In the genomic region with DNA sequence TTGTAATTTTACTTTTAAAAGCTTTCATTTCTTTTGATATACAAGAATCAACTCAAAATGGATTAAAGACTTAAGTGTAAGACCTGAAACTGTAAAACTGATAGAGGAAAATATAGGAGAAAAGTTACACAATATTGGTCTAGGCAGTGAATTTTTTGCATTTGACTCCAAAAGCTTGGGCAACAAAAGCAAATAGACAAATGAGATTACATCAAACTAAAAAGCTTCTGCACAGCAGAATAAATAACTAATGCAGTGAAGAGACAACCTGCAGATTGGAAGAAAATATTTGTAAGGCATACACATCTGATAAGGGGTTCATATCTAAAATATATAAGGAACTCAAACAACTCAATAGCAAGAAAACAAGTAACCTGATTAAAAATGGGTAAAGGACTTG, we compare ENCODE assay signal across 37 cellular contexts. TPM values are rescaled to one million over a fixed set of nuclear protein-coding genes. Genes with fewer than 3 reads are reported as not detected.
"Had no signal": no experiment of that assay in that cellular context is flagged by ENCODE, and none has a peak within 500 bp of the region (broad histone marks: within the 10 kb centered on the region; RNA-seq: fewer than 3 reads in every experiment).

No MANE protein-coding gene starts in this region.

- FAIRE-seq: colon had no signal

- H3K36me3 ChIP-seq: adrenal gland, esophagus muscularis mucosa, gastrocnemius medialis, heart right ventricle had no signal

- H3K4me1 ChIP-seq: adrenal gland, body of pancreas, foreskin keratinocyte had no signal

- H3K9me3 Mint-ChIP-seq: activated CD4-positive, alpha-beta memory T cell treated with anti-CD3 and anti-CD28 coated beads for 36 hours; activated CD4-positive, alpha-beta T cell treated with anti-CD3 and anti-CD28 coated beads, Interleukin-2, amount 10 ng/mL, durations not matched to agents 24 days and 14 days; activated naive CD4-positive, alpha-beta T cell treated with anti-CD3 and anti-CD28 coated beads for 36 hours; activated naive CD4-positive, alpha-beta T cell treated with anti-CD3 and anti-CD28 coated beads, Interleukin-2, amount 50 U/mL, for 24 hours; activated naive CD8-positive, alpha-beta T cell treated with anti-CD3 and anti-CD28 coated beads for 36 hours; activated naive CD8-positive, alpha-beta T cell treated with anti-CD3 and anti-CD28 coated beads, Interleukin-2, amount 50 U/mL, for 24 hours; activated T-helper 1 cell treated with anti-CD3 and anti-CD28 coated beads, Interleukin-12 subunit alpha, Interleukin-12 subunit beta, Interleukin-2, Interleukin-4 antibody, amounts not matched to agents 30 ng/mL and 10 ng/mL and 1 ng/mL, durations not matched to agents 14 hours and 24 hours and 36 hours; activated T-helper 2 cell treated with anti-CD3 and anti-CD28 coated beads, Interferon-gamma antibody, Interleukin-2, Interleukin-4, amounts not matched to agents 10 μg/mL and 5 μg/mL and 100 μg/mL, durations not matched to agents 14 hours and 24 hours and 36 hours; effector memory CD8-positive, alpha-beta T cell; T-helper 2 cell treated with Interferon-gamma antibody and Interleukin-4, amounts not matched to agents 5 μg/mL and 100 μg/mL, for 36 hours had no signal

- DNase-seq: activated CD4-positive, alpha-beta memory T cell treated with anti-CD3 and anti-CD28 coated beads for 36 hours; activated CD4-positive, alpha-beta T cell treated with anti-CD3 and anti-CD28 coated beads for 36 hours; activated CD4-positive, alpha-beta T cell treated with anti-CD3 and anti-CD28 coated beads, Interleukin-2, amount 10 ng/mL, durations not matched to agents 24 days and 14 days; activated CD4-positive, CD25-positive, alpha-beta regulatory T cell; activated CD4-positive, CD25-positive, alpha-beta regulatory T cell treated with anti-CD3 and anti-CD28 coated beads, Interleukin-2, amount 50 U/mL, for 72 hours; activated CD8-positive, alpha-beta memory T cell treated with anti-CD3 and anti-CD28 coated beads, Interleukin-2, amount 10 ng/mL, durations not matched to agents 7 days and 5 days; activated CD8-positive, alpha-beta memory T cell treated with anti-CD3 and anti-CD28 coated beads, Interleukin-2, amount 50 U/mL, for 4 hours; activated CD8-positive, alpha-beta T cell treated with anti-CD3 and anti-CD28 coated beads, Interleukin-2, amount 10 ng/mL, durations not matched to agents 7 days and 5 days; activated effector memory CD4-positive, alpha-beta T cell treated with anti-CD3 and anti-CD28 coated beads, Interleukin-2, amount 50 U/mL, for 16 hours; activated naive CD4-positive, alpha-beta T cell treated with anti-CD3 and anti-CD28 coated beads for 36 hours; activated naive CD8-positive, alpha-beta T cell treated with anti-CD3 and anti-CD28 coated beads for 36 hours; activated naive CD8-positive, alpha-beta T cell treated with anti-CD3 and anti-CD28 coated beads, Interleukin-2, amount 50 U/mL, for 24 hours; activated T-cell treated with anti-CD3 and anti-CD28 coated beads, Interleukin-2, amount 50 U/mL, for 1 hour; activated T-cell treated with anti-CD3 and anti-CD28 coated beads, Interleukin-2, amount 50 U/mL, for 48 hours; adrenal gland; amygdala; aorta; body of pancreas; caudate nucleus; cortex of kidney; dermis blood vessel endothelial cell; effector CD4-positive, alpha-beta T cell; effector memory CD8-positive, alpha-beta T cell; erythroblast; foreskin keratinocyte; gastrocnemius medialis; heart right ventricle; T-helper 17 cell; T1000 had no signal

- ATAC-seq: activated CD4-positive, alpha-beta T cell treated with anti-CD3 and anti-CD28 coated beads for 36 hours; activated CD8-positive, alpha-beta memory T cell treated with anti-CD3 and anti-CD28 coated beads, Interleukin-2, amount 10 ng/mL, durations not matched to agents 7 days and 5 days; activated CD8-positive, alpha-beta T cell treated with anti-CD3 and anti-CD28 coated beads, Interleukin-2, amount 10 ng/mL, durations not matched to agents 7 days and 5 days; activated naive CD8-positive, alpha-beta T cell treated with anti-CD3 and anti-CD28 coated beads, Interleukin-2, amount 50 U/mL, for 24 hours; body of pancreas; effector memory CD8-positive, alpha-beta T cell; foreskin keratinocyte; gastrocnemius medialis; heart right ventricle; T-helper 17 cell had no signal

- H3K9me3 ChIP-seq: adrenal gland, body of pancreas, esophagus muscularis mucosa, gastrocnemius medialis, heart right ventricle had no signal

- H3K27ac ChIP-seq: adrenal gland, body of pancreas, esophagus muscularis mucosa, foreskin keratinocyte, gastrocnemius medialis, heart right ventricle had no signal

- H3K4me1 Mint-ChIP-seq: activated CD4-positive, alpha-beta T cell treated with anti-CD3 and anti-CD28 coated beads for 36 hours; activated CD4-positive, alpha-beta T cell treated with anti-CD3 and anti-CD28 coated beads, Interleukin-2, amount 10 ng/mL, durations not matched to agents 24 days and 14 days; activated CD8-positive, alpha-beta memory T cell treated with anti-CD3 and anti-CD28 coated beads, Interleukin-2, amount 10 ng/mL, durations not matched to agents 7 days and 5 days; activated naive CD4-positive, alpha-beta T cell treated with anti-CD3 and anti-CD28 coated beads, Interleukin-2, amount 50 U/mL, for 24 hours; activated naive CD8-positive, alpha-beta T cell treated with anti-CD3 and anti-CD28 coated beads, Interleukin-2, amount 50 U/mL, for 24 hours; T-helper 17 cell had no signal

- H3K4me3 ChIP-seq: adrenal gland, body of pancreas, esophagus muscularis mucosa, gastrocnemius medialis, heart right ventricle had no signal

- H3K27me3 Mint-ChIP-seq: activated naive CD8-positive, alpha-beta T cell treated with anti-CD3 and anti-CD28 coated beads for 36 hours had no signal

- H3K27me3 ChIP-seq: adrenal gland, body of pancreas, esophagus muscularis mucosa, gastrocnemius medialis had no signal

- H3K27ac Mint-ChIP-seq: activated CD4-positive, alpha-beta memory T cell treated with anti-CD3 and anti-CD28 coated beads for 36 hours; activated CD4-positive, alpha-beta T cell treated with anti-CD3 and anti-CD28 coated beads for 36 hours; activated CD4-positive, alpha-beta T cell treated with anti-CD3 and anti-CD28 coated beads, Interleukin-2, amount 10 ng/mL, durations not matched to agents 24 days and 14 days; activated CD8-positive, alpha-beta memory T cell treated with anti-CD3 and anti-CD28 coated beads, Interleukin-2, amount 10 ng/mL, durations not matched to agents 7 days and 5 days; activated CD8-positive, alpha-beta T cell treated with anti-CD3 and anti-CD28 coated beads, Interleukin-2, amount 10 ng/mL, durations not matched to agents 7 days and 5 days; activated naive CD4-positive, alpha-beta T cell treated with anti-CD3 and anti-CD28 coated beads for 36 hours; activated naive CD4-positive, alpha-beta T cell treated with anti-CD3 and anti-CD28 coated beads, Interleukin-2, amount 50 U/mL, for 24 hours; activated naive CD8-positive, alpha-beta T cell treated with anti-CD3 and anti-CD28 coated beads for 36 hours; activated naive CD8-positive, alpha-beta T cell treated with anti-CD3 and anti-CD28 coated beads, Interleukin-2, amount 50 U/mL, for 24 hours; activated T-helper 1 cell treated with anti-CD3 and anti-CD28 coated beads, Interleukin-12 subunit alpha, Interleukin-12 subunit beta, Interleukin-2, Interleukin-4 antibody, amounts not matched to agents 30 ng/mL and 10 ng/mL and 1 ng/mL, durations not matched to agents 14 hours and 24 hours and 36 hours; activated T-helper 2 cell treated with anti-CD3 and anti-CD28 coated beads, Interferon-gamma antibody, Interleukin-2, Interleukin-4, amounts not matched to agents 10 μg/mL and 5 μg/mL and 100 μg/mL, durations not matched to agents 14 hours and 24 hours and 36 hours; effector memory CD8-positive, alpha-beta T cell; T-helper 17 cell; T-helper 2 cell treated with Interferon-gamma antibody and Interleukin-4, amounts not matched to agents 5 μg/mL and 100 μg/mL, for 36 hours had no signal

- H3K36me3 Mint-ChIP-seq: activated CD4-positive, alpha-beta memory T cell treated with anti-CD3 and anti-CD28 coated beads for 36 hours; activated CD8-positive, alpha-beta memory T cell treated with anti-CD3 and anti-CD28 coated beads, Interleukin-2, amount 10 ng/mL, durations not matched to agents 7 days and 5 days; activated naive CD8-positive, alpha-beta T cell treated with anti-CD3 and anti-CD28 coated beads for 36 hours had no signal

- H3K4me3 Mint-ChIP-seq: activated CD4-positive, alpha-beta memory T cell treated with anti-CD3 and anti-CD28 coated beads for 36 hours; activated CD4-positive, alpha-beta T cell treated with anti-CD3 and anti-CD28 coated beads for 36 hours; activated CD4-positive, alpha-beta T cell treated with anti-CD3 and anti-CD28 coated beads, Interleukin-2, amount 10 ng/mL, durations not matched to agents 24 days and 14 days; activated CD8-positive, alpha-beta memory T cell treated with anti-CD3 and anti-CD28 coated beads, Interleukin-2, amount 10 ng/mL, durations not matched to agents 7 days and 5 days; activated CD8-positive, alpha-beta T cell treated with anti-CD3 and anti-CD28 coated beads, Interleukin-2, amount 10 ng/mL, durations not matched to agents 7 days and 5 days; activated naive CD4-positive, alpha-beta T cell treated with anti-CD3 and anti-CD28 coated beads for 36 hours; activated naive CD4-positive, alpha-beta T cell treated with anti-CD3 and anti-CD28 coated beads, Interleukin-2, amount 50 U/mL, for 24 hours; activated naive CD8-positive, alpha-beta T cell treated with anti-CD3 and anti-CD28 coated beads for 36 hours; activated naive CD8-positive, alpha-beta T cell treated with anti-CD3 and anti-CD28 coated beads, Interleukin-2, amount 50 U/mL, for 24 hours; activated T-helper 1 cell treated with anti-CD3 and anti-CD28 coated beads, Interleukin-12 subunit alpha, Interleukin-12 subunit beta, Interleukin-2, Interleukin-4 antibody, amounts not matched to agents 30 ng/mL and 10 ng/mL and 1 ng/mL, durations not matched to agents 14 hours and 24 hours and 36 hours; effector memory CD8-positive, alpha-beta T cell; T-helper 17 cell; T-helper 2 cell treated with Interferon-gamma antibody and Interleukin-4, amounts not matched to agents 5 μg/mL and 100 μg/mL, for 36 hours had no signal

RNA-seq across cellular contexts. Expression of gene GABRR1, which starts 3.0 kb away (rescaled TPM):
- total RNA-seq: activated CD4-positive, alpha-beta memory T cell treated with anti-CD3 and anti-CD28 coated beads for 36 hours; activated CD4-positive, alpha-beta T cell treated with anti-CD3 and anti-CD28 coated beads for 36 hours; activated CD4-positive, alpha-beta T cell treated with anti-CD3 and anti-CD28 coated beads, Interleukin-2, amount 10 ng/mL, durations not matched to agents 24 days and 14 days; activated CD8-positive, alpha-beta memory T cell treated with anti-CD3 and anti-CD28 coated beads for 36 hours; activated CD8-positive, alpha-beta memory T cell treated with anti-CD3 and anti-CD28 coated beads, Interleukin-2, amount 10 ng/mL, durations not matched to agents 7 days and 5 days; activated CD8-positive, alpha-beta T cell treated with anti-CD3 and anti-CD28 coated beads, Interleukin-2, amount 10 ng/mL, durations not matched to agents 7 days and 5 days; activated naive CD4-positive, alpha-beta T cell treated with anti-CD3 and anti-CD28 coated beads for 36 hours; activated naive CD8-positive, alpha-beta T cell treated with anti-CD3 and anti-CD28 coated beads for 36 hours; activated T-helper 1 cell treated with anti-CD3 and anti-CD28 coated beads, Interleukin-12 subunit alpha, Interleukin-12 subunit beta, Interleukin-2, Interleukin-4 antibody, amounts not matched to agents 30 ng/mL and 10 ng/mL and 1 ng/mL, durations not matched to agents 14 hours and 24 hours and 36 hours; activated T-helper 2 cell treated with anti-CD3 and anti-CD28 coated beads, Interferon-gamma antibody, Interleukin-2, Interleukin-4, amounts not matched to agents 10 μg/mL and 5 μg/mL and 100 μg/mL, durations not matched to agents 14 hours and 24 hours and 36 hours; adrenal gland; body of pancreas; chondrocyte; dermis blood vessel endothelial cell; foreskin keratinocyte; heart right ventricle; T-helper 17 cell had no signal
- polyA plus RNA-seq: adrenal gland, foreskin keratinocyte had no signal
